ENCODE assay signal across 19 cellular contexts in genomic region chr14:58846682-58847465, GRCh38.
A peak's percentile ranks its signal among the peaks of the same experiment; 100 is the strongest.
DNase-seq lines count a peak whose midpoint lies in the region; ATAC-seq, FAIRE-seq and TF ChIP-seq lines count a peak whose summit lies in the region.
"Had no signal": no experiment of that assay in that cellular context is flagged by ENCODE, and none has a peak within 500 bp of the region (broad histone marks: within the 10 kb centered on the region; RNA-seq: fewer than 3 reads in every experiment).

No MANE protein-coding gene starts in this region.

- H3K23ac ChIP-seq in trophoblast cell (ENCODE audit: low read length) = no peak overlapping the region

- H2AK5ac ChIP-seq in trophoblast cell (ENCODE audit: low read length) = no peak overlapping the region

- WGBS in endodermal cell (ENCODE audit: insufficient coverage in 1 of 2, insufficient read length in 1 of 2), 2 experiments = 90 to 93% methylated on average over 3 to 5 of the region's 5 CpGs
- WGBS in trophoblast cell (ENCODE audit: extremely low coverage, insufficient coverage, insufficient read length) = no CpG with 5 or more reads among the region's 5 CpGs

- peak; percentile 62 for FAIRE-seq in HTR-8/SVneo (lab: Jason Lieb, UNC)

- H3K79me1 ChIP-seq in trophoblast cell (ENCODE audit: low read length) = peaks cover 2% of the 10 kb centered on the region

- H3K4ac ChIP-seq in trophoblast cell (ENCODE audit: low read depth, low read length) = no peak overlapping the region

- H3K4me3 ChIP-seq in NT2/D1 (ENCODE audit: insufficient read length, low read depth) = no peak overlapping the region
- no peak overlapping the region for H3K4me3 ChIP-seq in endodermal cell (ENCODE audit: low read length)
- no peak overlapping the region for H3K4me3 ChIP-seq in trophoblast cell (ENCODE audit: low read depth, low read length)
- H3K4me3 ChIP-seq: GM23248, MG63 had no signal

- no peaks in the 10 kb centered on the region for H3K36me3 Mint-ChIP-seq in endodermal cell (ENCODE audit: low read depth)
- H3K36me3 Mint-ChIP-seq in effector memory CD8-positive, alpha-beta T cell (ENCODE audit: insufficient read depth) = no peaks in the 10 kb centered on the region
- H3K36me3 Mint-ChIP-seq: CD4-positive, CD25-positive, alpha-beta regulatory T cell had no signal

- no peak overlapping the region for H4K12ac ChIP-seq in trophoblast cell (ENCODE audit: low read depth, low read length)

- no peaks in the 10 kb centered on the region for H3K4me1 ChIP-seq in NT2/D1 (ENCODE audit: insufficient read depth, insufficient read length)
- no peaks in the 10 kb centered on the region for H3K4me1 ChIP-seq in endodermal cell (ENCODE audit: control insufficient read depth, insufficient read depth, low read length)
- peaks cover 3 to 4% of the 10 kb centered on the region in 2 experiments for H3K4me1 ChIP-seq in trophoblast cell (ENCODE audit: control insufficient read depth in 1 of 2, insufficient read depth in 2 of 2, low read length in 2 of 2)
- H3K4me1 ChIP-seq in foreskin keratinocyte = no peaks in the 10 kb centered on the region

- H3K4me2 ChIP-seq in trophoblast cell (ENCODE audit: low read length) = no peak overlapping the region

- no peak overlapping the region for H3K18ac ChIP-seq in trophoblast cell (ENCODE audit: low read length)

- H4K91ac ChIP-seq in trophoblast cell (ENCODE audit: low read depth, low read length) = no peak overlapping the region

- H3K4me1 Mint-ChIP-seq in endodermal cell = no peaks in the 10 kb centered on the region
- no peaks in the 10 kb centered on the region for H3K4me1 Mint-ChIP-seq in effector memory CD8-positive, alpha-beta T cell (ENCODE audit: low read depth in 2 of 2)
- H3K4me1 Mint-ChIP-seq: CD4-positive, CD25-positive, alpha-beta regulatory T cell had no signal

- H3K9me3 ChIP-seq in NT2/D1 (ENCODE audit: insufficient read depth, low read length) (no peaks in the 10 kb centered on the region), endodermal cell (ENCODE audit: control insufficient read depth, low read length) (no peaks in the 10 kb centered on the region), trophoblast cell (ENCODE audit: insufficient read depth, low read depth, low read length) (no peaks in the 10 kb centered on the region)
- H3K9me3 ChIP-seq: MG63 had no signal

- ATAC-seq in effector memory CD8-positive, alpha-beta T cell (replicated peaks) = no peak
- ATAC-seq in GM21576 (IDR thresholded peaks at IDR 0.05; ENCODE audit: unreplicated experiment) (no peak), foreskin keratinocyte (no peak)

- no peaks in the 10 kb centered on the region for H3K79me2 ChIP-seq in trophoblast cell (ENCODE audit: control insufficient read depth, insufficient read depth, low read length, poor library complexity)

- no peak overlapping the region for H3K14ac ChIP-seq in trophoblast cell (ENCODE audit: low read length)

- peak overlapping the region; percentile 80 for H2BK12ac ChIP-seq in trophoblast cell (ENCODE audit: low read length)

- H3K27ac ChIP-seq in endodermal cell (ENCODE audit: low read depth, low read length) (no peak overlapping the region), trophoblast cell (ENCODE audit: low read depth, low read length) (no peak overlapping the region), foreskin keratinocyte (no peak overlapping the region)
- H3K27ac ChIP-seq: GM23248 had no signal

- H3K36me3 ChIP-seq in NT2/D1 (ENCODE audit: insufficient read depth, insufficient read length, low read length) = no peaks in the 10 kb centered on the region
- no peaks in the 10 kb centered on the region for H3K36me3 ChIP-seq in endodermal cell (ENCODE audit: control insufficient read depth, insufficient read depth, low read length)
- no peaks in the 10 kb centered on the region for H3K36me3 ChIP-seq in trophoblast cell (ENCODE audit: control insufficient read depth in 1 of 2, insufficient read depth in 2 of 2, low read length in 2 of 2)
- H3K36me3 ChIP-seq: MG63 had no signal

- H3K27me3 ChIP-seq in NT2/D1 (ENCODE audit: insufficient read depth, insufficient read length) (no peaks in the 10 kb centered on the region), endodermal cell (ENCODE audit: control insufficient read depth, insufficient read depth, low read length, poor library complexity, severe bottlenecking) (no peaks in the 10 kb centered on the region), trophoblast cell (ENCODE audit: insufficient read depth, low read length) (no peaks in the 10 kb centered on the region), foreskin keratinocyte (peaks cover 10% of the 10 kb centered on the region)
- H3K27me3 ChIP-seq: MG63 had no signal

- no peak overlapping the region for H3K27ac Mint-ChIP-seq in endodermal cell
- H3K27ac Mint-ChIP-seq in effector memory CD8-positive, alpha-beta T cell = no peak overlapping the region
- H3K27ac Mint-ChIP-seq: CD4-positive, CD25-positive, alpha-beta regulatory T cell had no signal

- peak; percentile 32 for TF ChIP-seq CTCF in endodermal cell (conservative IDR thresholded peaks at IDR 0.05)
- TF ChIP-seq CTCF in foreskin keratinocyte (conservative IDR thresholded peaks at IDR 0.05) = no peak

- no peaks in the 10 kb centered on the region for H3K9me3 Mint-ChIP-seq in endodermal cell
- peaks cover 0 to 3% of the 10 kb centered on the region in 2 donors for H3K9me3 Mint-ChIP-seq in effector memory CD8-positive, alpha-beta T cell

- no peak overlapping the region for H2BK120ac ChIP-seq in trophoblast cell (ENCODE audit: insufficient read depth, low read length, poor library complexity)

- H3K27me3 Mint-ChIP-seq in endodermal cell (ENCODE audit: insufficient read depth) = no peaks in the 10 kb centered on the region
- H3K27me3 Mint-ChIP-seq in effector memory CD8-positive, alpha-beta T cell = no peaks in the 10 kb centered on the region
- H3K27me3 Mint-ChIP-seq: CD4-positive, CD25-positive, alpha-beta regulatory T cell had no signal

- no peak for DNase-seq in HTR-8/SVneo (ENCODE audit: insufficient read length, low spot score)
- DNase-seq in NT2/D1 (ENCODE audit: low read depth, low spot score) = peak; percentile 5
- DNase-seq in endodermal cell = no peak
- no peak for DNase-seq in trophoblast cell
- no peak for DNase-seq in effector memory CD8-positive, alpha-beta T cell
- DNase-seq in foreskin keratinocyte = no peak
- DNase-seq: CD4-positive, CD25-positive, alpha-beta regulatory T cell; DMS79 treated with DMSO at 0.1 percent for 48 hours; GM23248; HCEC 1CT; Kasumi-1; MG63; NCI-H1417; NCI-H1694 treated with DMSO at 0.1 percent for 48 hours; NCI-H2081 treated with DMSO at 0.1 percent for 48 hours; NCI-H774; OCI-M1; Right ventricle myocardium superior had no signal

- no peak overlapping the region for H2AFZ ChIP-seq in trophoblast cell (ENCODE audit: insufficient read depth, low read length, poor library complexity)
- H2AFZ ChIP-seq: GM23248 had no signal

- no peak overlapping the region for H2BK5ac ChIP-seq in trophoblast cell (ENCODE audit: low read depth, low read length, poor library complexity)

- H4K8ac ChIP-seq in trophoblast cell (ENCODE audit: low read depth, low read length) = no peak overlapping the region

- H3K4me3 Mint-ChIP-seq in endodermal cell = no peak overlapping the region
- no peak overlapping the region for H3K4me3 Mint-ChIP-seq in effector memory CD8-positive, alpha-beta T cell
- H3K4me3 Mint-ChIP-seq: CD4-positive, CD25-positive, alpha-beta regulatory T cell had no signal

- no peak overlapping the region for H3K9ac ChIP-seq in NT2/D1 (ENCODE audit: insufficient read length, low read depth)
- H3K9ac ChIP-seq in endodermal cell (ENCODE audit: extremely low read depth, low read length, poor library complexity, severe bottlenecking) = no peak overlapping the region
- H3K9ac ChIP-seq in trophoblast cell (ENCODE audit: low read length) = no peak overlapping the region
- H3K9ac ChIP-seq: GM23248 had no signal
